ENCODE assay signal across 8 cellular contexts in the genomic region with DNA sequence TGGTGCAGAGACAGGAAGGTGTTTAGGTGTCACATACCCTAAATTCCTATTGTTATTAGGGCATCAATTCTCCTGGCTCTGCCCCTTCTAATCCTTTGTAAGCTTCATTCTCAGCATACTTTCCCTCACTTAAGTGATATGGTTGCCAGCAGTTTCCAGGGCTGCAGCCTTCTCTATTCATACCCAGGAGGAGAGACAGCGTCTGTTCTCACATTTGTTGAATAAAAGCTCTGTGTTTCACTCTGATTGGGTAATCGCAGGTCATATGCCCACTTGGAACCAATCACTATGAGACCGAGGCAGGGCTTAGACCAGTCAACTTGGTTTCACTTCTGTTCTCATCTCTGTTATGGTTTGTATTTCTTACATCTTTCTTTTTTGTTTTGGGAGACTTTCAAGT.
A peak's percentile ranks its signal among the peaks of the same experiment; 100 is the strongest.
DNase-seq lines count a peak whose midpoint lies in the region; ATAC-seq and TF ChIP-seq lines count a peak whose summit lies in the region.

No MANE protein-coding gene starts in this region.

- POLR2A ChIA-PET in HEK293 (lab: Yijun Ruan, JAX), result interaction anchor here (1.3 kb wide), 1 partner anchor 11 kb away, joined by 3 read pairs; no protein-coding TSS in a partner anchor

- peaks cover 0 to 2% (median 0%) of the 10 kb centered on the region in 5 experiments for H3K9me3 Mint-ChIP-seq in brain

- peak overlapping the region in 2 of 3 donors; percentile 32 to 52 for H3K9ac ChIP-seq in skeletal muscle tissue (ENCODE audit: low read depth in 1 of 3, low read length in 3 of 3)

- peak overlapping the region in 4 of 5 experiments; percentile 8 to 71 (median 46) for H3K27ac Mint-ChIP-seq in brain

- DNase-seq in NOMO-1 treated with DMSO at 0.1 percent for 48 hours (lab: John Stamatoyannopoulos, UW; ENCODE audit: unreplicated experiment), result peak; percentile 1
- DNase-seq in NOMO-1 treated with dmso at 0.1 percent for 144 hours (lab: John Stamatoyannopoulos, UW; ENCODE audit: unreplicated experiment), result no peak
- DNase-seq in NCI-H2029 (lab: John Stamatoyannopoulos, UW), result peak; percentile 66
- peak; percentile 78 for DNase-seq in iPS-NIHi11 (ENCODE audit: low spot score)

- H3K27ac ChIP-seq in HEK293 (ENCODE audit: extremely low read depth, low read depth, low read length) (no peak overlapping the region), skeletal muscle tissue (ENCODE audit: low read depth, low read length) (no peak overlapping the region)

- H3K9me3 ChIP-seq in HEK293 (ENCODE audit: control insufficient read depth, insufficient read depth, low read depth, low read length) (no peaks in the 10 kb centered on the region), skeletal muscle tissue (ENCODE audit: control insufficient read depth in 3 of 3, low read length in 3 of 3) (no peaks in the 10 kb centered on the region)

- H3K4me3 Mint-ChIP-seq in brain, result peak overlapping the region; percentile 67 to 86 (median 78)

- no peaks in the 10 kb centered on the region for H3K4me1 ChIP-seq in HEK293 (ENCODE audit: control insufficient read depth, insufficient read depth, low read length)
- no peaks in the 10 kb centered on the region for H3K4me1 ChIP-seq in skeletal muscle tissue (ENCODE audit: control insufficient read depth in 3 of 3, insufficient read depth in 3 of 3, low read length in 3 of 3)

- ATAC-seq in GM21723 (IDR thresholded peaks at IDR 0.05; ENCODE audit: unreplicated experiment), result no peak

- CTCF ChIA-PET in HEK293 (lab: Yijun Ruan, JAX), result interaction anchor here (0.9 kb wide), 1 partner anchor 424 kb away, joined by 4 read pairs; the partner anchor contains the start of gene STMP1

- H3K4me3 ChIP-seq in HEK293 (ENCODE audit: low read depth, low read length) (no peak overlapping the region), skeletal muscle tissue (ENCODE audit: low read length in 3 of 3) (peak overlapping the region; percentile 63 to 78 (median 66))

- TF ChIP-seq CTCF in HEK293 (tag by site-specific recombination; IDR thresholded peaks at IDR 0.05), result no peak
- TF ChIP-seq CTCF in brain (conservative IDR thresholded peaks at IDR 0.05), result no peak

- no peaks in the 10 kb centered on the region for H3K27me3 ChIP-seq in skeletal muscle tissue (ENCODE audit: control insufficient read depth in 3 of 3, insufficient read depth in 3 of 3, low read length in 3 of 3)

- no peaks in the 10 kb centered on the region for H3K36me3 ChIP-seq in HEK293 (ENCODE audit: control insufficient read depth in 2 of 2, insufficient read depth in 1 of 2, low read length in 2 of 2)
- H3K36me3 ChIP-seq in skeletal muscle tissue (ENCODE audit: control insufficient read depth in 3 of 3, insufficient read depth in 3 of 3, low read length in 3 of 3), result no peaks in the 10 kb centered on the region

- H3K27me3 Mint-ChIP-seq in brain, result peaks cover 2% of the 10 kb centered on the region

- peaks cover 7% of the 10 kb centered on the region for H3K4me1 Mint-ChIP-seq in brain

- H3K36me3 Mint-ChIP-seq in brain, result no peaks in the 10 kb centered on the region

TF ChIP-seq in HEK293, 187 proteins besides CTCF, POLR2A, EP300 and RAD21:
- TF ChIP-seq SETDB1 (IDR thresholded peaks at IDR 0.05; ENCODE audit: insufficient read length, low read length) (no peak), ZNF350 (tag by site-specific recombination; IDR thresholded peaks at IDR 0.05) (0 out of 2 replicates have a peak, but pooled peaks have one; percentile 25)
